ENCODE assay signal across 20 cellular contexts in genomic region chr4:12979797-12980196, GRCh38.
DNase-seq lines count a peak whose midpoint lies in the region; ATAC-seq and TF ChIP-seq lines count a peak whose summit lies in the region.
"Had no signal": no experiment of that assay in that cellular context is flagged by ENCODE, and none has a peak within 500 bp of the region (broad histone marks: within the 10 kb centered on the region; RNA-seq: fewer than 3 reads in every experiment).

No MANE protein-coding gene starts in this region.

- H3K36me3 ChIP-seq in muscle layer of colon (ENCODE audit: insufficient read depth, low read length) (no peaks in the 10 kb centered on the region), rectal smooth muscle tissue (ENCODE audit: control insufficient read depth, insufficient read depth, low read length) (no peaks in the 10 kb centered on the region), transverse colon (no peaks in the 10 kb centered on the region)
- H3K36me3 ChIP-seq: BE2C, BLaER1 had no signal

- H3K4me3 ChIP-seq in muscle layer of colon (ENCODE audit: low read depth in 1 of 2, low read length in 2 of 2) (no peak overlapping the region), rectal smooth muscle tissue (ENCODE audit: low read length) (no peak overlapping the region), transverse colon (no peak overlapping the region)
- H3K4me3 ChIP-seq: BLaER1 had no signal

- H3K9me3 ChIP-seq in muscle layer of colon (ENCODE audit: low read length): no peaks in the 10 kb centered on the region
- peaks cover 0 to 3% of the 10 kb centered on the region in 2 donors for H3K9me3 ChIP-seq in transverse colon
- H3K9me3 ChIP-seq: BE2C had no signal

- H3K9ac ChIP-seq in muscle layer of colon (ENCODE audit: low read length) (no peak overlapping the region), rectal smooth muscle tissue (ENCODE audit: low read length) (no peak overlapping the region)
- H3K9ac ChIP-seq: BLaER1 had no signal

- in situ Hi-C loops in transverse colon (cut with MboI; ENCODE audit: low pct_ligation_motif_present in 1 of 4, low pct_unique_long_range_greater_than_20kb in 1 of 4, low sequenced_read_pairs in 3 of 4): no loop called here

- no peak for ATAC-seq in left colon
- no peak for ATAC-seq in GM18867 (IDR thresholded peaks at IDR 0.05; ENCODE audit: unreplicated experiment)

- TF ChIP-seq EP300 in transverse colon (IDR thresholded peaks at IDR 0.05; ENCODE audit: low read depth): no peak

- no peak for TF ChIP-seq POLR2A in transverse colon (IDR thresholded peaks at IDR 0.05)

- 67 to 75% methylated on average over 5 to 11 of the region's 11 CpGs for WGBS in transverse colon (ENCODE audit: low coverage in 1 of 2), 2 donors

- intact Hi-C loops in left colon (cut with DNase I, micrococcal nuclease) (no loop called here), transverse colon (cut with DNase I; ENCODE audit: low total_unique reads) (no loop called here)

- H3K27ac ChIP-seq in muscle layer of colon (ENCODE audit: low read depth, low read length): peak overlapping the region; percentile 73
- H3K27ac ChIP-seq in rectal smooth muscle tissue (ENCODE audit: low read depth, low read length): peak overlapping the region; percentile 41
- H3K27ac ChIP-seq in transverse colon: peak overlapping the region; percentile 19 to 35 (median 20)
- H3K27ac ChIP-seq: BLaER1 had no signal

- H3K27me3 ChIP-seq in muscle layer of colon (ENCODE audit: control insufficient read depth in 1 of 2, insufficient read depth in 2 of 2, low read length in 2 of 2) (no peaks in the 10 kb centered on the region), rectal smooth muscle tissue (ENCODE audit: control insufficient read depth, insufficient read depth, low read length) (no peaks in the 10 kb centered on the region), transverse colon (no peaks in the 10 kb centered on the region)
- H3K27me3 ChIP-seq: BE2C, BLaER1 had no signal

- TF ChIP-seq CTCF in transverse colon (IDR thresholded peaks at IDR 0.05): no peak

- DNase-seq in left colon (peak; percentile 6 to 32), transverse colon (peak; percentile 9), germinal center (ENCODE audit: low spot score) (no peak), NCI-H69 (lab: John Stamatoyannopoulos, UW) (no peak)
- DNase-seq in stimulated activated naive CD4-positive, alpha-beta T cell (lab: John Stamatoyannopoulos, UW): no peak
- DNase-seq: 8988T; ACHN; BE2C; C1 segment of cervical spinal cord; CD4-positive, alpha-beta memory T cell; CD4-positive, CD25-positive, alpha-beta regulatory T cell; CD8-positive, alpha-beta memory T cell; COR-L47; DMS 273 treated with DMSO at 0.1 percent for 48 hours; DMS79 treated with DMSO at 0.1 percent for 48 hours; GF-D8 had no signal

- peaks cover 21% of the 10 kb centered on the region for H3K4me1 ChIP-seq in muscle layer of colon (ENCODE audit: insufficient read depth, low read length)
- H3K4me1 ChIP-seq in rectal smooth muscle tissue (ENCODE audit: control insufficient read depth, insufficient read depth, low read length): peaks cover 10% of the 10 kb centered on the region
- peaks cover 0 to 11% (median 0%) of the 10 kb centered on the region in 4 donors for H3K4me1 ChIP-seq in transverse colon
- H3K4me1 ChIP-seq: BE2C, BLaER1 had no signal

Comparison
In these comparisons a context has a peak if more than half of its experiments do, and no peak if none do; other contexts are left out.
1. DNase-seq: peak in left colon (2 of 2) and transverse colon (single experiment); none in germinal center (single experiment), NCI-H69 (single experiment) and stimulated activated naive CD4-positive, alpha-beta T cell (0 of 6).
2. H3K27ac ChIP-seq: peak in every context shown above with its lines; median percentile 73 in muscle layer of colon; 41 in rectal smooth muscle tissue; 20 in transverse colon.